ENCODE assay signal across 11 cellular contexts in genomic region chr5:77850536-77851228, GRCh38.
DNase-seq lines count a peak whose midpoint lies in the region; ATAC-seq, FAIRE-seq and TF ChIP-seq lines count a peak whose summit lies in the region.
"Had no signal": no experiment of that assay in that cellular context is flagged by ENCODE, and none has a peak within 500 bp of the region (broad histone marks: within the 10 kb centered on the region; RNA-seq: fewer than 3 reads in every experiment).

No MANE protein-coding gene starts in this region.

- H3K36me3 Mint-ChIP-seq in stimulated activated naive CD8-positive, alpha-beta T cell treated with anti-CD3 and anti-CD28 coated beads, Interleukin-15, Interleukin-2, amounts not matched to agents 100 ng/mL and 50 ng/mL, for 24 hours (ENCODE audit: low read depth): no peaks in the 10 kb centered on the region
- no peaks in the 10 kb centered on the region for H3K36me3 Mint-ChIP-seq in natural killer cell treated with Interleukin-12 subunit alpha and Interleukin-12 subunit beta and Interleukin-15 and Interleukin-18, amount 100 ng/mL, for 72 hours

- TF ChIP-seq EP300 in H1 (IDR thresholded peaks at IDR 0.05; ENCODE audit: borderline replicate concordance in 1 of 2, low read depth in 2 of 2, low read length in 2 of 2): no peak

- H3K56ac ChIP-seq in H1 (replicated peaks; ENCODE audit: insufficient read length, low read depth, low read length): no peak overlapping the region

- FAIRE-seq in H1 (lab: Jason Lieb, UNC): no peak
- FAIRE-seq: GM19239 had no signal

- H3K27ac Mint-ChIP-seq in stimulated activated naive CD8-positive, alpha-beta T cell treated with anti-CD3 and anti-CD28 coated beads, Interleukin-15, Interleukin-2, amounts not matched to agents 100 ng/mL and 50 ng/mL, for 24 hours: no peak overlapping the region
- H3K27ac Mint-ChIP-seq in natural killer cell treated with Interleukin-12 subunit alpha and Interleukin-12 subunit beta and Interleukin-15 and Interleukin-18, amount 100 ng/mL, for 72 hours: no peak overlapping the region

- no peak overlapping the region for H2BK120ac ChIP-seq in H1 (replicated peaks; ENCODE audit: low read depth, low read length)

- H3K27me3 ChIP-seq in H1 (replicated peaks in 1 of 4; ENCODE audit: control insufficient read depth in 3 of 4, extremely low read depth in 1 of 4, insufficient read depth in 3 of 4, low read length in 3 of 4): peaks cover 63 to 98% (median 86%) of the 10 kb centered on the region in 4 experiments

- no peak overlapping the region for H3K18ac ChIP-seq in H1 (ENCODE audit: extremely low read depth, low read length)

- H3K14ac ChIP-seq in H1 (ENCODE audit: insufficient read length): no peak overlapping the region

- no peak overlapping the region for H2BK20ac ChIP-seq in H1 (ENCODE audit: low read length)

- H3K27ac ChIP-seq in H1 (ENCODE audit: low read depth, low read length): no peak overlapping the region

- H3K79me2 ChIP-seq in H1 (ENCODE audit: control insufficient read depth in 1 of 2, insufficient read depth in 2 of 2, low read length in 2 of 2): no peaks in the 10 kb centered on the region

- H2BK5ac ChIP-seq in H1 (ENCODE audit: low read depth, low read length): no peak overlapping the region

- no peak overlapping the region for H3K23ac ChIP-seq in H1 (ENCODE audit: insufficient read length)

- H3K4me1 Mint-ChIP-seq in stimulated activated naive CD8-positive, alpha-beta T cell treated with anti-CD3 and anti-CD28 coated beads, Interleukin-15, Interleukin-2, amounts not matched to agents 100 ng/mL and 50 ng/mL, for 24 hours (ENCODE audit: low read depth): peaks cover 21% of the 10 kb centered on the region
- peaks cover 13 to 15% of the 10 kb centered on the region in 2 donors for H3K4me1 Mint-ChIP-seq in natural killer cell treated with Interleukin-12 subunit alpha and Interleukin-12 subunit beta and Interleukin-15 and Interleukin-18, amount 100 ng/mL, for 72 hours (ENCODE audit: low read depth in 2 of 2)

- no peak overlapping the region for H4K91ac ChIP-seq in H1 (replicated peaks; ENCODE audit: insufficient read length, low read length)

- H3K27me3 Mint-ChIP-seq in stimulated activated naive CD8-positive, alpha-beta T cell treated with anti-CD3 and anti-CD28 coated beads, Interleukin-15, Interleukin-2, amounts not matched to agents 100 ng/mL and 50 ng/mL, for 24 hours: peaks cover 13% of the 10 kb centered on the region
- H3K27me3 Mint-ChIP-seq in natural killer cell treated with Interleukin-12 subunit alpha and Interleukin-12 subunit beta and Interleukin-15 and Interleukin-18, amount 100 ng/mL, for 72 hours: peaks cover 8 to 19% of the 10 kb centered on the region in 2 donors

- WGBS in H1 (ENCODE audit: extremely low coverage in 1 of 2, insufficient coverage in 1 of 2, insufficient read length in 1 of 2, insufficient replicate concordance in 2 of 2, low coverage in 1 of 2, low lambda C conversion rate in 2 of 2, missing lambda C conversion rate in 1 of 2), 2 experiments: 9% methylated on average over 37 of the region's 37 CpGs; no CpG with 5 or more reads in 1 of the 2 experiments

- TF ChIP-seq CTCF in H1 (IDR thresholded peaks at IDR 0.05; ENCODE audit: control extremely low read depth in 1 of 3, insufficient read depth in 1 of 3, low read depth in 1 of 3, low read length in 3 of 3): no peak

- no peak overlapping the region for H3K9ac ChIP-seq in H1 (replicated peaks in 1 of 4; ENCODE audit: extremely low read depth in 1 of 4, low read depth in 3 of 4, low read length in 3 of 4)

- peak overlapping the region in 1 of 4 experiments; percentile 61; a peak in 2 of 8 replicates for H3K4me3 ChIP-seq in H1 (ENCODE audit: extremely low read depth in 1 of 4, insufficient read depth in 2 of 4, low read depth in 3 of 4, low read length in 4 of 4)

- no peak for TF ChIP-seq POLR2A in H1 (IDR thresholded peaks at IDR 0.05; ENCODE audit: control extremely low read depth in 1 of 2, low read depth in 2 of 2, low read length in 2 of 2)

- H2BK12ac ChIP-seq in H1 (ENCODE audit: low read depth, low read length): peak overlapping the region; percentile 69; the same call in 1 of the 2 replicates

- H2AK5ac ChIP-seq in H1 (ENCODE audit: low read depth, low read length): no peak overlapping the region; the same call in 1 of the 2 replicates

- CTCF ChIA-PET in H1 (lab: Charles Lee; ENCODE audit: partially characterized antibody): interaction anchor here (0.9 to 1.5 kb wide), 4 partner anchors 135 to 290 kb away, joined by 3 to 4 read pairs (median 3); no protein-coding TSS in a partner anchor

- H2AFZ ChIP-seq in H1 (ENCODE audit: low read length): no peak overlapping the region

- H2BK15ac ChIP-seq in H1 (ENCODE audit: low read length): no peak overlapping the region

- TF ChIP-seq RAD21 in H1 (IDR thresholded peaks at IDR 0.05 in 1 of 2, conservative IDR thresholded peaks at IDR 0.05 in 1 of 2; ENCODE audit: low read depth in 2 of 2, low read length in 2 of 2): no peak

- POLR2A ChIA-PET in H1 (lab: Charles Lee; ENCODE audit: partially characterized antibody): interaction anchor here (0.9 to 1.5 kb wide), 3 partner anchors 122 to 220 kb away, joined by 3 read pairs; no protein-coding TSS in a partner anchor

- H4K5ac ChIP-seq in H1 (ENCODE audit: insufficient read length, low read depth, low read length): no peak overlapping the region

- DNase-seq in stimulated activated naive CD8-positive, alpha-beta T cell treated with anti-CD3 and anti-CD28 coated beads, Interleukin-15, Interleukin-2, amounts not matched to agents 100 U/mL and 50 U/mL, for 24 hours: no peak
- DNase-seq in H1 (ENCODE audit: low read depth in 1 of 2, low spot score in 2 of 2): no peak
- DNase-seq in natural killer cell treated with Interleukin-12 subunit alpha and Interleukin-12 subunit beta and Interleukin-15 and Interleukin-18, amount 100 ng/mL, for 72 hours (ENCODE audit: low spot score): no peak
- no peak for DNase-seq in mesenteric fat pad (ENCODE audit: low spot score)
- DNase-seq in effector CD4-positive, alpha-beta T cell: no peak
- DNase-seq in KG1 (lab: John Stamatoyannopoulos, UW): no peak
- DNase-seq: Calu3; central memory CD4-positive, alpha-beta T cell had no signal

- H3K23me2 ChIP-seq in H1 (ENCODE audit: low read depth, low read length): peaks cover 7% of the 10 kb centered on the region; the same call in 1 of the 2 replicates

- H3K4me3 Mint-ChIP-seq in stimulated activated naive CD8-positive, alpha-beta T cell treated with anti-CD3 and anti-CD28 coated beads, Interleukin-15, Interleukin-2, amounts not matched to agents 100 ng/mL and 50 ng/mL, for 24 hours: peak overlapping the region; percentile 42
- H3K4me3 Mint-ChIP-seq in natural killer cell treated with Interleukin-12 subunit alpha and Interleukin-12 subunit beta and Interleukin-15 and Interleukin-18, amount 100 ng/mL, for 72 hours: peak overlapping the region; percentile 80

- ATAC-seq in stimulated activated naive CD8-positive, alpha-beta T cell treated with anti-CD3 and anti-CD28 coated beads, Interleukin-15, Interleukin-2, amounts not matched to agents 100 U/mL and 50 U/mL, for 24 hours: no peak
- ATAC-seq in natural killer cell treated with Interleukin-12 subunit alpha and Interleukin-12 subunit beta and Interleukin-15 and Interleukin-18, amount 100 ng/mL, for 72 hours: no peak
- no peak for ATAC-seq in GM19324 (IDR thresholded peaks at IDR 0.05; ENCODE audit: low FRiP score, unreplicated experiment)

- H3K9me3 Mint-ChIP-seq in stimulated activated naive CD8-positive, alpha-beta T cell treated with anti-CD3 and anti-CD28 coated beads, Interleukin-15, Interleukin-2, amounts not matched to agents 100 ng/mL and 50 ng/mL, for 24 hours: no peaks in the 10 kb centered on the region
- H3K9me3 Mint-ChIP-seq in natural killer cell treated with Interleukin-12 subunit alpha and Interleukin-12 subunit beta and Interleukin-15 and Interleukin-18, amount 100 ng/mL, for 72 hours: no peaks in the 10 kb centered on the region

- H3K4ac ChIP-seq in H1 (replicated peaks; ENCODE audit: insufficient read length, low read depth, low read length): no peak overlapping the region

- H4K20me1 ChIP-seq in H1 (replicated peaks in 1 of 2; ENCODE audit: control insufficient read depth in 1 of 2, insufficient read depth in 2 of 2, low read length in 2 of 2): peaks cover 23 to 29% of the 10 kb centered on the region in 2 experiments

- no peak overlapping the region for H4K8ac ChIP-seq in H1 (ENCODE audit: extremely low read depth, insufficient read depth, low read length)

- peaks cover 11 to 28% (median 16%) of the 10 kb centered on the region in 4 experiments for H3K4me1 ChIP-seq in H1 (replicated peaks in 1 of 4; ENCODE audit: control insufficient read depth in 3 of 4, insufficient read depth in 4 of 4, low read length in 3 of 4)

- peaks cover 0 to 6% (median 0%) of the 10 kb centered on the region in 4 experiments; a peak in 1 of 8 replicates for H3K36me3 ChIP-seq in H1 (ENCODE audit: control insufficient read depth in 2 of 4, insufficient read depth in 4 of 4, low read length in 3 of 4)

- peak overlapping the region; percentile 67 to 79 for H3K4me2 ChIP-seq in H1 (ENCODE audit: insufficient read depth in 1 of 2, low read depth in 2 of 2, low read length in 2 of 2)

- no peaks in the 10 kb centered on the region for H3K79me1 ChIP-seq in H1 (ENCODE audit: low read depth, low read length)

- no peaks in the 10 kb centered on the region for H3K9me3 ChIP-seq in H1 (ENCODE audit: insufficient read depth in 2 of 2, low read depth in 1 of 2, low read length in 1 of 2)

TF ChIP-seq in H1, 55 proteins besides CTCF, POLR2A, EP300 and RAD21 (continues in another document):
- TF ChIP-seq NRF1 (IDR thresholded peaks at IDR 0.05; ENCODE audit: low read depth, low read length) (no peak), RBBP5 (IDR thresholded peaks at IDR 0.05; ENCODE audit: borderline replicate concordance, low read depth, low read length) (no peak)
